Comparison of ENCODE assay signal across 1 cellular context in genomic region chr16:85302848-85303353, GRCh38.
TF ChIP-seq lines count a peak whose summit lies in the region.

No MANE protein-coding gene starts in this region.

TF ChIP-seq in GM23338, 12 proteins besides CTCF, POLR2A, EP300 and RAD21:
- TF ChIP-seq ZNF462 (CRISPR knock-in tag; IDR thresholded peaks at IDR 0.05) (no peak), EZH2phosphoT487 (IDR thresholded peaks at IDR 0.05; ENCODE audit: unreplicated experiment) (no peak), CREB1 (CRISPR knock-in tag; IDR thresholded peaks at IDR 0.05; ENCODE audit: low read depth) (no peak), ETS1 (IDR thresholded peaks at IDR 0.05) (no peak), NANOG (IDR thresholded peaks at IDR 0.05; ENCODE audit: borderline replicate concordance) (no peak), ZNF114 (CRISPR knock-in tag; IDR thresholded peaks at IDR 0.05) (no peak), ZNF331 (CRISPR knock-in tag; IDR thresholded peaks at IDR 0.05; ENCODE audit: low read depth) (no peak)
